Comparison of ENCODE assay signal across 1 cellular context in genomic region chr11:69443138-69443967, GRCh38.
TF ChIP-seq lines count a peak whose summit lies in the region.

No MANE protein-coding gene starts in this region.

TF ChIP-seq in K562, 482 proteins besides CTCF, POLR2A, EP300 and RAD21 (continued from another document and continues in another):
- TF ChIP-seq POU5F1 (IDR thresholded peaks at IDR 0.05; ENCODE audit: borderline replicate concordance, low read depth, low read length, partially characterized antibody), result no peak
- TF ChIP-seq MEF2A (IDR thresholded peaks at IDR 0.05; ENCODE audit: control insufficient read depth, low read depth, low read length), result no peak
- TF ChIP-seq, protein P1, sequence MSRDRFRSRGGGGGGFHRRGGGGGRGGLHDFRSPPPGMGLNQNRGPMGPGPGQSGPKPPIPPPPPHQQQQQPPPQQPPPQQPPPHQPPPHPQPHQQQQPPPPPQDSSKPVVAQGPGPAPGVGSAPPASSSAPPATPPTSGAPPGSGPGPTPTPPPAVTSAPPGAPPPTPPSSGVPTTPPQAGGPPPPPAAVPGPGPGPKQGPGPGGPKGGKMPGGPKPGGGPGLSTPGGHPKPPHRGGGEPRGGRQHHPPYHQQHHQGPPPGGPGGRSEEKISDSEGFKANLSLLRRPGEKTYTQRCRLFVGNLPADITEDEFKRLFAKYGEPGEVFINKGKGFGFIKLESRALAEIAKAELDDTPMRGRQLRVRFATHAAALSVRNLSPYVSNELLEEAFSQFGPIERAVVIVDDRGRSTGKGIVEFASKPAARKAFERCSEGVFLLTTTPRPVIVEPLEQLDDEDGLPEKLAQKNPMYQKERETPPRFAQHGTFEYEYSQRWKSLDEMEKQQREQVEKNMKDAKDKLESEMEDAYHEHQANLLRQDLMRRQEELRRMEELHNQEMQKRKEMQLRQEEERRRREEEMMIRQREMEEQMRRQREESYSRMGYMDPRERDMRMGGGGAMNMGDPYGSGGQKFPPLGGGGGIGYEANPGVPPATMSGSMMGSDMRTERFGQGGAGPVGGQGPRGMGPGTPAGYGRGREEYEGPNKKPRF (IDR thresholded peaks at IDR 0.05; ENCODE audit: low read depth, low read length), result no peak
- 0 out of 2 replicates have a peak, but pooled peaks have one; percentile 27 for TF ChIP-seq ESRRB (CRISPR knock-in tag; IDR thresholded peaks at IDR 0.05; ENCODE audit: borderline replicate concordance)
- no peak for TF ChIP-seq DPF2 (IDR thresholded peaks at IDR 0.05)
- peak; percentile 77 for TF ChIP-seq FIP1L1 (IDR thresholded peaks at IDR 0.05; ENCODE audit: low read depth, low read length, poor library complexity, severe bottlenecking)
- peak in 2 of 3 experiments; percentile 87 to 90 for TF ChIP-seq YY1 (IDR thresholded peaks at IDR 0.05; ENCODE audit: borderline replicate concordance in 1 of 3, control insufficient read depth in 1 of 3, extremely low read depth in 1 of 3, insufficient read depth in 3 of 3, insufficient read length in 1 of 3, insufficient replicate concordance in 2 of 3, low read depth in 1 of 3, low read length in 2 of 3)
- 0 out of 2 replicates have a peak, but pooled peaks have one; percentile 35 for TF ChIP-seq JUN (IDR thresholded peaks at IDR 0.05; ENCODE audit: borderline replicate concordance, low read depth, low read length)
- TF ChIP-seq JUN (CRISPR knock-in tag; IDR thresholded peaks at IDR 0.05; ENCODE audit: borderline replicate concordance), result no peak
- TF ChIP-seq XRCC3 (IDR thresholded peaks at IDR 0.05), result no peak
- TF ChIP-seq, protein P2, sequence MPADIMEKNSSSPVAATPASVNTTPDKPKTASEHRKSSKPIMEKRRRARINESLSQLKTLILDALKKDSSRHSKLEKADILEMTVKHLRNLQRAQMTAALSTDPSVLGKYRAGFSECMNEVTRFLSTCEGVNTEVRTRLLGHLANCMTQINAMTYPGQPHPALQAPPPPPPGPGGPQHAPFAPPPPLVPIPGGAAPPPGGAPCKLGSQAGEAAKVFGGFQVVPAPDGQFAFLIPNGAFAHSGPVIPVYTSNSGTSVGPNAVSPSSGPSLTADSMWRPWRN (IDR thresholded peaks at IDR 0.05; ENCODE audit: low read depth), result no peak
- TF ChIP-seq SUPT5H (IDR thresholded peaks at IDR 0.05), result peak; percentile 79
- TF ChIP-seq ZSCAN32 (CRISPR knock-in tag; IDR thresholded peaks at IDR 0.05), result no peak
- TF ChIP-seq, protein P3, sequence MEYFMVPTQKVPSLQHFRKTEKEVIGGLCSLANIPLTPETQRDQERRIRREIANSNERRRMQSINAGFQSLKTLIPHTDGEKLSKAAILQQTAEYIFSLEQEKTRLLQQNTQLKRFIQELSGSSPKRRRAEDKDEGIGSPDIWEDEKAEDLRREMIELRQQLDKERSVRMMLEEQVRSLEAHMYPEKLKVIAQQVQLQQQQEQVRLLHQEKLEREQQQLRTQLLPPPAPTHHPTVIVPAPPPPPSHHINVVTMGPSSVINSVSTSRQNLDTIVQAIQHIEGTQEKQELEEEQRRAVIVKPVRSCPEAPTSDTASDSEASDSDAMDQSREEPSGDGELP (CRISPR knock-in tag; IDR thresholded peaks at IDR 0.05; ENCODE audit: borderline replicate concordance), result peak; percentile 95
- TF ChIP-seq ZNF311 (CRISPR knock-in tag; IDR thresholded peaks at IDR 0.05), result no peak
- no peak for TF ChIP-seq E2F5 (CRISPR knock-in tag; IDR thresholded peaks at IDR 0.05)
- TF ChIP-seq KAT7 (CRISPR knock-in tag; IDR thresholded peaks at IDR 0.05; ENCODE audit: borderline replicate concordance), result peak; percentile 59; the same call in 1 of the 2 replicates
- TF ChIP-seq FOSL1 (tag; conservative IDR thresholded peaks at IDR 0.05), result no peak; the same call in 1 of the 2 replicates
- peak; percentile 82; the same call in 1 of the 2 replicates for TF ChIP-seq CBX1 (IDR thresholded peaks at IDR 0.05; ENCODE audit: low read depth)
- peak; percentile 19 for TF ChIP-seq CBFA2T3 (IDR thresholded peaks at IDR 0.05)
- TF ChIP-seq MLX (CRISPR knock-in tag; conservative IDR thresholded peaks at IDR 0.05), result no peak
- TF ChIP-seq CBX5 (IDR thresholded peaks at IDR 0.05; ENCODE audit: borderline replicate concordance, low read depth), result no peak
- no peak for TF ChIP-seq ZHX1 (conservative IDR thresholded peaks at IDR 0.05; ENCODE audit: low read length)
- TF ChIP-seq GTF2F1 (IDR thresholded peaks at IDR 0.05; ENCODE audit: low read depth, low read length), result no peak
- no peak for TF ChIP-seq PHB2 (IDR thresholded peaks at IDR 0.05; ENCODE audit: low read depth)
- no peak for TF ChIP-seq ZNF707 (CRISPR knock-in tag; conservative IDR thresholded peaks at IDR 0.05)
- peak in 1 of 2 experiments; percentile 88; a peak in 2 of 4 replicates for TF ChIP-seq ZNF639 (CRISPR knock-in tag; conservative IDR thresholded peaks at IDR 0.05 in 1 of 2, IDR thresholded peaks at IDR 0.05 in 1 of 2)
- TF ChIP-seq, protein P4, sequence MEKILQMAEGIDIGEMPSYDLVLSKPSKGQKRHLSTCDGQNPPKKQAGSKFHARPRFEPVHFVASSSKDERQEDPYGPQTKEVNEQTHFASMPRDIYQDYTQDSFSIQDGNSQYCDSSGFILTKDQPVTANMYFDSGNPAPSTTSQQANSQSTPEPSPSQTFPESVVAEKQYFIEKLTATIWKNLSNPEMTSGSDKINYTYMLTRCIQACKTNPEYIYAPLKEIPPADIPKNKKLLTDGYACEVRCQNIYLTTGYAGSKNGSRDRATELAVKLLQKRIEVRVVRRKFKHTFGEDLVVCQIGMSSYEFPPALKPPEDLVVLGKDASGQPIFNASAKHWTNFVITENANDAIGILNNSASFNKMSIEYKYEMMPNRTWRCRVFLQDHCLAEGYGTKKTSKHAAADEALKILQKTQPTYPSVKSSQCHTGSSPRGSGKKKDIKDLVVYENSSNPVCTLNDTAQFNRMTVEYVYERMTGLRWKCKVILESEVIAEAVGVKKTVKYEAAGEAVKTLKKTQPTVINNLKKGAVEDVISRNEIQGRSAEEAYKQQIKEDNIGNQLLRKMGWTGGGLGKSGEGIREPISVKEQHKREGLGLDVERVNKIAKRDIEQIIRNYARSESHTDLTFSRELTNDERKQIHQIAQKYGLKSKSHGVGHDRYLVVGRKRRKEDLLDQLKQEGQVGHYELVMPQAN (IDR thresholded peaks at IDR 0.05; ENCODE audit: borderline replicate concordance), result no peak
- peak; percentile 79 for TF ChIP-seq POLR2B (IDR thresholded peaks at IDR 0.05; ENCODE audit: low read depth, partially characterized antibody)
- TF ChIP-seq POLR2H (tag; IDR thresholded peaks at IDR 0.05; ENCODE audit: low read depth), result peak; percentile 77
- TF ChIP-seq ZNF507 (tag; conservative IDR thresholded peaks at IDR 0.05), result no peak
- TF ChIP-seq BHLHE40 (IDR thresholded peaks at IDR 0.05; ENCODE audit: low read length), result no peak
- no peak for TF ChIP-seq NR3C1 (CRISPR knock-in tag; IDR thresholded peaks at IDR 0.05)
- TF ChIP-seq ARID2 (IDR thresholded peaks at IDR 0.05), result no peak
- TF ChIP-seq KDM2B (CRISPR knock-in tag; IDR thresholded peaks at IDR 0.05), result 0 out of 2 replicates have a peak, but pooled peaks have one; percentile 48
- TF ChIP-seq, protein P5, sequence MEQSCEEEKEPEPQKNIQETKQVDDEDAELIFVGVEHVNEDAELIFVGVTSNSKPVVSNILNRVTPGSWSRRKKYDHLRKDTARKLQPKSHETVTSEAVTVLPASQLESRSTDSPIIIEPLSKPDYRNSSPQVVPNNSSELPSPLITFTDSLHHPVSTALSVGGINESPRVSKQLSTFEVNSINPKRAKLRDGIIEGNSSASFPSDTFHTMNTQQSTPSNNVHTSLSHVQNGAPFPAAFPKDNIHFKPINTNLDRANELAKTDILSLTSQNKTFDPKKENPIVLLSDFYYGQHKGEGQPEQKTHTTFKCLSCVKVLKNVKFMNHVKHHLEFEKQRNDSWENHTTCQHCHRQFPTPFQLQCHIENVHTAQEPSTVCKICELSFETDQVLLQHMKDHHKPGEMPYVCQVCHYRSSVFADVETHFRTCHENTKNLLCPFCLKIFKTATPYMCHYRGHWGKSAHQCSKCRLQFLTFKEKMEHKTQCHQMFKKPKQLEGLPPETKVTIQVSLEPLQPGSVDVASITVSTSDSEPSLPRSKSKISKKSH (CRISPR knock-in tag; IDR thresholded peaks at IDR 0.05), result no peak
- TF ChIP-seq ETS2 (tag; IDR thresholded peaks at IDR 0.05; ENCODE audit: borderline replicate concordance, poor library complexity, severe bottlenecking), result no peak
- TF ChIP-seq SRSF3 (IDR thresholded peaks at IDR 0.05; ENCODE audit: insufficient read depth, low read length), result no peak
- peak; percentile 59 for TF ChIP-seq NEUROD1 (IDR thresholded peaks at IDR 0.05; ENCODE audit: borderline replicate concordance, low read depth, low read length, partially characterized antibody)
- no peak for TF ChIP-seq RFX1 (IDR thresholded peaks at IDR 0.05)
- no peak for TF ChIP-seq ATF4 (CRISPR knock-in tag; IDR thresholded peaks at IDR 0.05)
- TF ChIP-seq ATF7 (IDR thresholded peaks at IDR 0.05), result peak; percentile 65
- no peak for TF ChIP-seq ELF2 (CRISPR knock-in tag; IDR thresholded peaks at IDR 0.05)
- TF ChIP-seq, protein P6, sequence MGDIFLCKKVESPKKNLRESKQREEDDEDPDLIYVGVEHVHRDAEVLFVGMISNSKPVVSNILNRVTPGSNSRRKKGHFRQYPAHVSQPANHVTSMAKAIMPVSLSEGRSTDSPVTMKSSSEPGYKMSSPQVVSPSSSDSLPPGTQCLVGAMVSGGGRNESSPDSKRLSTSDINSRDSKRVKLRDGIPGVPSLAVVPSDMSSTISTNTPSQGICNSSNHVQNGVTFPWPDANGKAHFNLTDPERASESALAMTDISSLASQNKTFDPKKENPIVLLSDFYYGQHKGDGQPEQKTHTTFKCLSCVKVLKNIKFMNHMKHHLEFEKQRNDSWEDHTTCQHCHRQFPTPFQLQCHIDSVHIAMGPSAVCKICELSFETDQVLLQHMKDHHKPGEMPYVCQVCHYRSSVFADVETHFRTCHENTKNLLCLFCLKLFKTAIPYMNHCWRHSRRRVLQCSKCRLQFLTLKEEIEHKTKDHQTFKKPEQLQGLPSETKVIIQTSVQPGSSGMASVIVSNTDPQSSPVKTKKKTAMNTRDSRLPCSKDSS (IDR thresholded peaks at IDR 0.05; ENCODE audit: low read depth, partially characterized antibody), result no peak
- TF ChIP-seq ZNF584 (CRISPR knock-in tag; IDR thresholded peaks at IDR 0.05; ENCODE audit: low read depth), result no peak; the same call in 1 of the 2 replicates
- no peak for TF ChIP-seq ZNF76 (CRISPR knock-in tag; IDR thresholded peaks at IDR 0.05; ENCODE audit: borderline replicate concordance)
- TF ChIP-seq TAF9B (IDR thresholded peaks at IDR 0.05; ENCODE audit: partially characterized antibody), result peak; percentile 50
- no peak for TF ChIP-seq POLR3G (IDR thresholded peaks at IDR 0.05; ENCODE audit: extremely low read depth, insufficient read length, insufficient replicate concordance)
- TF ChIP-seq FOXA1 (IDR thresholded peaks at IDR 0.05; ENCODE audit: borderline replicate concordance), result no peak
- TF ChIP-seq ZNF324 (CRISPR knock-in tag; IDR thresholded peaks at IDR 0.05), result no peak
- TF ChIP-seq ZNF778 (CRISPR knock-in tag; IDR thresholded peaks at IDR 0.05), result no peak
- TF ChIP-seq BDP1 (IDR thresholded peaks at IDR 0.05; ENCODE audit: insufficient read depth, insufficient read length), result no peak
